Comparison of ENCODE assay signal across 16 cellular contexts in genomic region chr2:34627003-34627402, GRCh38.
"Had no signal": no experiment of that assay in that cellular context is flagged by ENCODE, and none has a peak within 500 bp of the region (broad histone marks: within the 10 kb centered on the region; RNA-seq: fewer than 3 reads in every experiment).

No MANE protein-coding gene starts in this region.

- H3K4me3 Mint-ChIP-seq: activated naive CD4-positive, alpha-beta T cell treated with anti-CD3 and anti-CD28 coated beads, Interleukin-2, amount 50 U/mL, for 24 hours; activated T-cell treated with anti-CD3 and anti-CD28 coated beads, Interleukin-2, amount 50 U/mL, for 72 hours; naive thymus-derived CD8-positive, alpha-beta T cell had no signal

- H3K27ac Mint-ChIP-seq: activated naive CD4-positive, alpha-beta T cell treated with anti-CD3 and anti-CD28 coated beads, Interleukin-2, amount 50 U/mL, for 24 hours; activated T-cell treated with anti-CD3 and anti-CD28 coated beads, Interleukin-2, amount 50 U/mL, for 72 hours; naive thymus-derived CD8-positive, alpha-beta T cell had no signal

- H3K4me3 ChIP-seq: ascending aorta, esophagus muscularis mucosa, left lung, ovary, tibial artery, vagina had no signal

- H3K4me1 ChIP-seq: ascending aorta, left lung, tibial artery, vagina had no signal

- H3K4me1 Mint-ChIP-seq: activated naive CD4-positive, alpha-beta T cell treated with anti-CD3 and anti-CD28 coated beads, Interleukin-2, amount 50 U/mL, for 24 hours; naive thymus-derived CD8-positive, alpha-beta T cell had no signal

- H3K9me3 ChIP-seq: ascending aorta, esophagus muscularis mucosa, ovary, vagina had no signal

- ATAC-seq: activated T-cell treated with anti-CD3 and anti-CD28 coated beads, Interleukin-2, amount 50 U/mL, for 72 hours; left lung; naive thymus-derived CD8-positive, alpha-beta T cell; stimulated activated naive CD8-positive, alpha-beta T cell treated with anti-CD3 and anti-CD28 coated beads, Interleukin-15, Interleukin-2, amounts not matched to agents 100 U/mL and 50 U/mL, for 24 hours had no signal

- H3K36me3 Mint-ChIP-seq: activated naive CD4-positive, alpha-beta T cell treated with anti-CD3 and anti-CD28 coated beads, Interleukin-2, amount 50 U/mL, for 24 hours; naive thymus-derived CD8-positive, alpha-beta T cell had no signal

- H3K36me3 ChIP-seq: ascending aorta, esophagus muscularis mucosa, left lung, ovary, tibial artery, vagina had no signal

- H3K27ac ChIP-seq: ascending aorta, esophagus muscularis mucosa, left lung, ovary, tibial artery, vagina had no signal

- H3K27me3 ChIP-seq: ascending aorta, esophagus muscularis mucosa, left lung, ovary, tibial artery, vagina had no signal

- H3K27me3 Mint-ChIP-seq: activated naive CD4-positive, alpha-beta T cell treated with anti-CD3 and anti-CD28 coated beads, Interleukin-2, amount 50 U/mL, for 24 hours; naive thymus-derived CD8-positive, alpha-beta T cell had no signal

- DNase-seq: activated CD4-positive, alpha-beta T cell treated with anti-CD3 and anti-CD28 coated beads for 1 hour; activated effector memory CD4-positive, alpha-beta T cell treated with anti-CD3 and anti-CD28 coated beads, Interleukin-2, amount 50 U/mL, for 16 hours; activated T-cell treated with anti-CD3 and anti-CD28 coated beads, Interleukin-2, amount 50 U/mL, for 72 hours; effector CD4-positive, alpha-beta T cell; left lung; naive thymus-derived CD8-positive, alpha-beta T cell; ovary; stimulated activated CD4-positive, alpha-beta T cell treated with anti-CD3 and anti-CD28 coated beads, Interleukin-2, amount 100 ng/mL, for 24 hours; stimulated activated naive CD8-positive, alpha-beta T cell treated with anti-CD3 and anti-CD28 coated beads, Interleukin-15, Interleukin-2, amounts not matched to agents 100 U/mL and 50 U/mL, for 24 hours; substantia nigra; T1000; tibial artery had no signal
